Comparison of ENCODE assay signal across 16 cellular contexts in the genomic region with DNA sequence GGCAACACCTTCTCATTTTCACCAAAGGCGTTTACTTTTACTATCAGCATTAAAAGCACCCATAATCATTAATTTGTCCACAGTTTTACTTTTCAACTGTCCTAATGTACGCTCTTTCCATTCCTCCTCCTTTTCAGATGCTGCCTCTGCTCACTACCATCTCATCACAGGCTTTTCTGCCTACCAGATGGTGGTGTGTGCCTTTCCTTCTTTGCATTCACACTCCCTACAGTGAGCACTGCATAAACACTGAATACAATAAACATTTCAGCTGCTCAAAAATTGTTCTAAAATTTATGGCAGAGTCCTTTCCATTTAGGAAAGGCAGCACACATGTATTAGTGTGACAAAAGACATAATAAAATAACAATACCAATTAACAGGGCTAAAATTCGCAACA.
"Had no signal": no experiment of that assay in that cellular context is flagged by ENCODE, and none has a peak within 500 bp of the region (broad histone marks: within the 10 kb centered on the region; RNA-seq: fewer than 3 reads in every experiment).

No MANE protein-coding gene starts in this region.

- ATAC-seq: activated naive CD4-positive, alpha-beta T cell treated with anti-CD3 and anti-CD28 coated beads, Interleukin-2, amount 50 U/mL, for 72 hours; esophagus mucosa; gastrocnemius medialis; natural killer cell had no signal

- H3K4me1 ChIP-seq: adrenal gland, gastrocnemius medialis, upper lobe of right lung had no signal

- H3K4me3 ChIP-seq: adrenal gland, gastrocnemius medialis, upper lobe of right lung had no signal

- H3K36me3 ChIP-seq: adrenal gland, gastrocnemius medialis, upper lobe of right lung had no signal

- H3K9me3 ChIP-seq: adrenal gland, gastrocnemius medialis, upper lobe of right lung had no signal

- H3K27me3 ChIP-seq: adrenal gland, gastrocnemius medialis, upper lobe of right lung had no signal

- DNase-seq: activated CD4-positive, alpha-beta T cell treated with anti-CD3 and anti-CD28 coated beads, Interleukin-2, amount 50 U/mL, for 4 hours; activated gamma-delta T cell; adrenal gland; cerebellar nuclear complex; cortex of kidney; effector CD4-positive, alpha-beta T cell; gastrocnemius medialis; head of caudate nucleus; natural killer cell; nucleus accumbens; stimulated activated CD8-positive, alpha-beta memory T cell treated with anti-CD3 and anti-CD28 coated beads, Interleukin-4, amount 100 ng/mL, for 48 hours; stimulated activated naive CD4-positive, alpha-beta T cell; upper lobe of right lung had no signal

- H3K27ac ChIP-seq: adrenal gland, gastrocnemius medialis, upper lobe of right lung, VCaP had no signal
